ENCODE assay signal across 1 cellular context in genomic region chr11:535519-536454, GRCh38.
TF ChIP-seq lines count a peak whose summit lies in the region.

TSS of gene HRAS (minus strand) at chr11:535576.

TF ChIP-seq in H1, 55 proteins besides CTCF, POLR2A, EP300 and RAD21 (continued from another document):
- no peak for TF ChIP-seq CHD7 (IDR thresholded peaks at IDR 0.05; ENCODE audit: insufficient replicate concordance, low read length)
- TF ChIP-seq USF2 (IDR thresholded peaks at IDR 0.05; ENCODE audit: low read length): no peak
- TF ChIP-seq BRCA1 (IDR thresholded peaks at IDR 0.05; ENCODE audit: low read depth, low read length): no peak
- TF ChIP-seq SIRT6 (IDR thresholded peaks at IDR 0.05; ENCODE audit: low read length): no peak
- TF ChIP-seq SUZ12 (IDR thresholded peaks at IDR 0.05; ENCODE audit: low read length): 0 out of 2 replicates have a peak, but pooled peaks have one; percentile 9
- no peak for TF ChIP-seq SP4 (IDR thresholded peaks at IDR 0.05; ENCODE audit: low read length)
- peak; percentile 86 for TF ChIP-seq KDM4A (IDR thresholded peaks at IDR 0.05; ENCODE audit: low read depth, low read length, severe bottlenecking)
- peak; percentile 42 for TF ChIP-seq TAF7 (optimal IDR thresholded peaks at IDR 0.05; ENCODE audit: borderline replicate concordance, low read depth, low read length)
- no peak for TF ChIP-seq GTF2F1 (IDR thresholded peaks at IDR 0.05; ENCODE audit: borderline replicate concordance, low read depth, low read length)
- TF ChIP-seq RNF2 (IDR thresholded peaks at IDR 0.05; ENCODE audit: borderline replicate concordance, low read depth, low read length, missing control alignments, poor library complexity, severe bottlenecking): no peak
- no peak for TF ChIP-seq HDAC6 (IDR thresholded peaks at IDR 0.05; ENCODE audit: low read depth, low read length)
- TF ChIP-seq SIX5 (IDR thresholded peaks at IDR 0.05; ENCODE audit: low read depth, low read length): no peak
- no peak for TF ChIP-seq EGR1 (IDR thresholded peaks at IDR 0.05; ENCODE audit: borderline replicate concordance, low read depth, low read length)
- TF ChIP-seq MAX (IDR thresholded peaks at IDR 0.05): no peak
- peak; percentile 86 for TF ChIP-seq CHD2 (IDR thresholded peaks at IDR 0.05; ENCODE audit: low read length)
- peak; percentile 54; the same call in 1 of the 2 replicates for TF ChIP-seq TBP (IDR thresholded peaks at IDR 0.05; ENCODE audit: low read depth, low read length)
- TF ChIP-seq SIN3A (conservative IDR thresholded peaks at IDR 0.05 in 1 of 2, IDR thresholded peaks at IDR 0.05 in 1 of 2; ENCODE audit: low read depth in 1 of 2, low read length in 2 of 2): no peak
- TF ChIP-seq FOSL1 (IDR thresholded peaks at IDR 0.05; ENCODE audit: insufficient read depth, low read depth, low read length): 0 out of 2 replicates have a peak, but pooled peaks have one; percentile 28
- peak; percentile 38; the same call in 1 of the 2 replicates for TF ChIP-seq POLR2AphosphoS5 (IDR thresholded peaks at IDR 0.05; ENCODE audit: low read depth, low read length)
- TF ChIP-seq TEAD4 (IDR thresholded peaks at IDR 0.05; ENCODE audit: low read depth, low read length): no peak
- TF ChIP-seq TCF12 (IDR thresholded peaks at IDR 0.05; ENCODE audit: low read depth, low read length): no peak
- no peak for TF ChIP-seq ATF3 (IDR thresholded peaks at IDR 0.05; ENCODE audit: insufficient read depth, low read depth, low read length)
- no peak for TF ChIP-seq CTBP2 (IDR thresholded peaks at IDR 0.05; ENCODE audit: borderline replicate concordance, insufficient read depth, insufficient read length, low read length)
- no peak for TF ChIP-seq CBX8 (IDR thresholded peaks at IDR 0.05; ENCODE audit: borderline replicate concordance, low read depth, low read length)
- no peak for TF ChIP-seq JUN (IDR thresholded peaks at IDR 0.05; ENCODE audit: low read depth, low read length)
- peak; percentile 52; the same call in 1 of the 2 replicates for TF ChIP-seq TAF1 (IDR thresholded peaks at IDR 0.05; ENCODE audit: low read depth, low read length)
- no peak for TF ChIP-seq RFX5 (IDR thresholded peaks at IDR 0.05; ENCODE audit: borderline replicate concordance, low read depth, low read length)
- TF ChIP-seq PHF8 (conservative IDR thresholded peaks at IDR 0.05; ENCODE audit: low read depth, low read length): peak; percentile 67
- TF ChIP-seq ZNF274 (IDR thresholded peaks at IDR 0.05; ENCODE audit: borderline replicate concordance, extremely low read depth, low read length): no peak
- TF ChIP-seq POU5F1 (IDR thresholded peaks at IDR 0.05; ENCODE audit: low read depth, low read length): no peak
- TF ChIP-seq MAFK (IDR thresholded peaks at IDR 0.05; ENCODE audit: low read depth, low read length): no peak
- TF ChIP-seq SAP30 (IDR thresholded peaks at IDR 0.05; ENCODE audit: insufficient read depth, insufficient replicate concordance, low read length): no peak
- TF ChIP-seq RBBP5 (IDR thresholded peaks at IDR 0.05; ENCODE audit: borderline replicate concordance, low read depth, low read length): no peak
- TF ChIP-seq NANOG (IDR thresholded peaks at IDR 0.05; ENCODE audit: insufficient read depth, low read depth, low read length, poor library complexity, severe bottlenecking): no peak
- no peak for TF ChIP-seq EZH2 (IDR thresholded peaks at IDR 0.05; ENCODE audit: low read depth, low read length, severe bottlenecking)
- TF ChIP-seq BCL11A (IDR thresholded peaks at IDR 0.05; ENCODE audit: low read depth in 2 of 2, low read length in 2 of 2): no peak
- TF ChIP-seq ATF2 (IDR thresholded peaks at IDR 0.05; ENCODE audit: low read length): no peak
- peak; percentile 66 for TF ChIP-seq SP2 (IDR thresholded peaks at IDR 0.05; ENCODE audit: low read length)
- no peak for TF ChIP-seq KDM1A (IDR thresholded peaks at IDR 0.05; ENCODE audit: borderline replicate concordance, low read length)
- peak; percentile 20 for TF ChIP-seq ASH2L (IDR thresholded peaks at IDR 0.05; ENCODE audit: low read length)
- no peak for TF ChIP-seq YY1 (IDR thresholded peaks at IDR 0.05; ENCODE audit: low read depth, low read length)
- TF ChIP-seq BACH1 (IDR thresholded peaks at IDR 0.05; ENCODE audit: low read length): no peak
- TF ChIP-seq E2F6 (IDR thresholded peaks at IDR 0.05): no peak
- TF ChIP-seq SP1 (IDR thresholded peaks at IDR 0.05; ENCODE audit: low read depth, low read length): peak; percentile 90
- TF ChIP-seq NRF1 (IDR thresholded peaks at IDR 0.05; ENCODE audit: low read depth, low read length): peak; percentile 34; the same call in 1 of the 2 replicates
- no peak for TF ChIP-seq CBX5 (IDR thresholded peaks at IDR 0.05; ENCODE audit: low read depth, low read length)
- TF ChIP-seq HDAC2 (IDR thresholded peaks at IDR 0.05; ENCODE audit: borderline replicate concordance in 1 of 2, low read depth in 2 of 2, low read length in 2 of 2): peak in 1 of 2 experiments; percentile 16; a peak in 1 of 4 replicates
- TF ChIP-seq SRF (IDR thresholded peaks at IDR 0.05; ENCODE audit: low read depth, low read length): no peak
- no peak for TF ChIP-seq GABPA (IDR thresholded peaks at IDR 0.05; ENCODE audit: borderline replicate concordance, insufficient read depth, low read length)
- no peak for TF ChIP-seq RXRA (IDR thresholded peaks at IDR 0.05; ENCODE audit: insufficient read depth, low read depth, low read length)
- peak; percentile 45 for TF ChIP-seq CREB1 (IDR thresholded peaks at IDR 0.05)
- no peak for TF ChIP-seq CHD1 (IDR thresholded peaks at IDR 0.05; ENCODE audit: low read depth, low read length)
